2 cellular contexts compared by ENCODE assay signal in genomic region chr16:16365319-16365718, GRCh38. TPM values are rescaled to one million over a fixed set of nuclear protein-coding genes. Genes with fewer than 3 reads are reported as not detected.
"Had no signal": no experiment of that assay in that cellular context is flagged by ENCODE, and none has a peak within 500 bp of the region (broad histone marks: within the 10 kb centered on the region; RNA-seq: fewer than 3 reads in every experiment).

No MANE protein-coding gene starts in this region.

RNA-seq across cellular contexts. Expression of gene NPIPA7, which starts 13.6 kb away (rescaled TPM):
- total RNA-seq: osteoblast, smooth muscle cell had no signal
